ENCODE assay signal across 9 cellular contexts in the genomic region with DNA sequence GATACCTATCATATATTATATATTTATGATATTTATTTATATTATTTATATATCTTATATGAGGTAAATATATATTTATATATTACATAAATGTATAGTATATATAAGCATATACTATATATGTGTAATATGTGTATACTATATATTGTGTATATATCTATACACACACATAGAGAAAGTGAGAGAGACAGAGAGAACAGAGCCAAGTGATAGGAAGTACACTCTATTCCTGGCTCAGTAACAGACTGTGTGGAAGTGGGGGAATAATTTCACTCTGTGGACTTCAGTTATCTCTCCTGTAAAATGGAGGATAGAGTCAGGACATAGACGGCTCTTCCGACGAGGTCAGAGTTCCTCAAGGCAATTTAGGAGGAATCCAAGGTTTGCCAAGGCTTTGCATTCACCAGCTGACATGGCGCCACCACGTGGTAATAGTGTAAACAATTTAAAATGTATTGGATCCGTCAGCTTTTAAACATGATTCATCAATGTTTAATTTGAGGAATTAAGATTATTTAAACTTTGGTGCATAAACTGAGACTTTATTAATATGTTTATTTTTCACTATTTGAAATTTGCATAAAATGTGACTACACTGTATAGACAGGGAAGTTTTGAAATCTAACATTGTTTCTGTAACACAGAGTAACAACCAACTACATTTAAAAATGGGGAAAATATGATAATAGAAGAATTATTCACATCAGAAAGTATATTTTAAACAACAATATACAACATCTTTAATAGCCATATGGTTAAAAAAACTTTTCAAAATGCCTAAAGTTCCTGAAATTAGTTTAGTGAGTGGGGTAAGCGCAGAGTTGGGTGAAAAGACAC.
DNase-seq lines count a peak whose midpoint lies in the region; ATAC-seq, FAIRE-seq and TF ChIP-seq lines count a peak whose summit lies in the region.
"Had no signal": no experiment of that assay in that cellular context is flagged by ENCODE, and none has a peak within 500 bp of the region (broad histone marks: within the 10 kb centered on the region; RNA-seq: fewer than 3 reads in every experiment).

No MANE protein-coding gene starts in this region.

- no peaks in the 10 kb centered on the region for H4K20me1 ChIP-seq in DOHH2 (ENCODE audit: control insufficient read depth, insufficient read depth, low read depth, low read length)
- H4K20me1 ChIP-seq in SU-DHL-6 (ENCODE audit: low read depth, low read length) = no peaks in the 10 kb centered on the region
- H4K20me1 ChIP-seq in HepG2 (ENCODE audit: insufficient read depth, low read length) = no peaks in the 10 kb centered on the region

- TF ChIP-seq EP300 in HepG2 (IDR thresholded peaks at IDR 0.05; ENCODE audit: low read depth in 2 of 2, low read length in 2 of 2) (no peak), HepG2 (CRISPR knock-in tag; IDR thresholded peaks at IDR 0.05; ENCODE audit: borderline replicate concordance) (no peak)

- no peak overlapping the region for H3K9ac ChIP-seq in SU-DHL-6 (ENCODE audit: low read length)
- H3K9ac ChIP-seq in HepG2 (ENCODE audit: insufficient read depth, low read depth, low read length) = no peak overlapping the region

- TF ChIP-seq POLR2A in HepG2 (IDR thresholded peaks at IDR 0.05; ENCODE audit: insufficient read depth in 1 of 2, low read depth in 2 of 2, low read length in 2 of 2) = no peak

- no peaks in the 10 kb centered on the region for H3K9me3 Mint-ChIP-seq in stimulated activated effector memory CD8-positive, alpha-beta T cell treated with anti-CD3 and anti-CD28 coated beads, Interleukin-12 subunit alpha, Interleukin-12 subunit beta, amount 100 ng/mL, for 72 hours
- H3K9me3 Mint-ChIP-seq: dendritic cell treated with granulocyte-macrophage colony-stimulating factor and Interleukin-4, amounts not matched to agents 40 ng/mL and 50 ng/mL, for 4 days had no signal

- 17% methylated on average over 7 of the region's 7 CpGs for WGBS in HepG2 (ENCODE audit: low lambda C conversion rate)

- H3K27me3 ChIP-seq in DOHH2 (ENCODE audit: control insufficient read depth, low read length) (peaks cover 5% of the 10 kb centered on the region; the same call in 1 of the 2 replicates), SU-DHL-6 (ENCODE audit: low read length) (no peaks in the 10 kb centered on the region), HepG2 (ENCODE audit: control insufficient read depth in 1 of 2, insufficient read depth in 2 of 2, low read length in 2 of 2) (peaks cover 0 to 8% of the 10 kb centered on the region in 2 experiments; a peak in 2 of 5 replicates)

- H3K27ac ChIP-seq in DOHH2 (ENCODE audit: low read depth, low read length) (no peak overlapping the region), SU-DHL-6 (ENCODE audit: low read depth, low read length) (no peak overlapping the region), HepG2 (ENCODE audit: extremely low read length, insufficient read depth, low read length) (no peak overlapping the region)

- H3K79me2 ChIP-seq in DOHH2 (ENCODE audit: control insufficient read depth, low read length) (no peaks in the 10 kb centered on the region), SU-DHL-6 (ENCODE audit: insufficient read depth, low read length) (no peaks in the 10 kb centered on the region), HepG2 (ENCODE audit: insufficient read depth, low read length) (no peaks in the 10 kb centered on the region)

- H3K4me3 Mint-ChIP-seq in stimulated activated effector memory CD8-positive, alpha-beta T cell treated with anti-CD3 and anti-CD28 coated beads, Interleukin-12 subunit alpha, Interleukin-12 subunit beta, amount 100 ng/mL, for 72 hours = no peak overlapping the region
- H3K4me3 Mint-ChIP-seq: dendritic cell treated with granulocyte-macrophage colony-stimulating factor and Interleukin-4, amounts not matched to agents 40 ng/mL and 50 ng/mL, for 4 days had no signal

- H3K9me3 ChIP-seq in DOHH2 (ENCODE audit: control insufficient read depth, insufficient read depth, low read length) = no peaks in the 10 kb centered on the region
- no peaks in the 10 kb centered on the region for H3K9me3 ChIP-seq in SU-DHL-6 (ENCODE audit: insufficient read depth, low read length)
- H3K9me3 ChIP-seq in HepG2 (ENCODE audit: low read length) = no peaks in the 10 kb centered on the region

- peak; percentile 55 to 65 for DNase-seq in Kasumi-1 (lab: John Stamatoyannopoulos, UW)
- peak; percentile 73 to 83 for DNase-seq in cardiac fibroblast (ENCODE audit: low read depth in 2 of 2)
- DNase-seq in HepG2 (ENCODE audit: low spot score) = peak; percentile 49
- peak; percentile 11 to 60 for DNase-seq in stimulated activated effector memory CD8-positive, alpha-beta T cell treated with anti-CD3 and anti-CD28 coated beads, Interleukin-12 subunit alpha, Interleukin-12 subunit beta, amount 100 ng/mL, for 72 hours (ENCODE audit: low spot score in 2 of 2)
- no peak for DNase-seq in cortex of kidney (lab: John Stamatoyannopoulos, UW)

- no peaks in the 10 kb centered on the region for H3K9me2 ChIP-seq in DOHH2 (replicated peaks; ENCODE audit: control insufficient read depth, low read length)
- no peaks in the 10 kb centered on the region for H3K9me2 ChIP-seq in SU-DHL-6 (replicated peaks; ENCODE audit: insufficient read depth, low read length)

- ATAC-seq in GM21360 (IDR thresholded peaks at IDR 0.05; ENCODE audit: unreplicated experiment) (peak; percentile 72), HepG2 (peak; percentile 77)
- peak; percentile 48 for ATAC-seq in stimulated activated effector memory CD8-positive, alpha-beta T cell treated with anti-CD3 and anti-CD28 coated beads, Interleukin-12 subunit alpha, Interleukin-12 subunit beta, amount 100 ng/mL, for 72 hours

- H3K4me1 Mint-ChIP-seq in stimulated activated effector memory CD8-positive, alpha-beta T cell treated with anti-CD3 and anti-CD28 coated beads, Interleukin-12 subunit alpha, Interleukin-12 subunit beta, amount 100 ng/mL, for 72 hours = no peaks in the 10 kb centered on the region

- no peaks in the 10 kb centered on the region for H3K4me1 ChIP-seq in DOHH2 (ENCODE audit: control insufficient read depth, low read length)
- H3K4me1 ChIP-seq in HepG2 (ENCODE audit: insufficient read depth, low read length) = no peaks in the 10 kb centered on the region

- H2AFZ ChIP-seq in SU-DHL-6 (ENCODE audit: low read depth, low read length, severe bottlenecking) = no peak overlapping the region
- H2AFZ ChIP-seq in HepG2 (ENCODE audit: low read length) = no peak overlapping the region

- FAIRE-seq in HepG2 (lab: Jason Lieb, UNC) = peak; percentile 91

- peak; percentile 83 for TF ChIP-seq CTCF in DOHH2 (IDR thresholded peaks at IDR 0.05; ENCODE audit: low read depth, low read length, poor library complexity, severe bottlenecking)
- peak; percentile 65 for TF ChIP-seq CTCF in SU-DHL-6 (IDR thresholded peaks at IDR 0.05; ENCODE audit: insufficient read depth, low read length, poor library complexity, severe bottlenecking)
- TF ChIP-seq CTCF in cardiac fibroblast (IDR thresholded peaks at IDR 0.05; ENCODE audit: low read depth, low read length) = peak; percentile 41
- peak; percentile 75 for TF ChIP-seq CTCF in HepG2 (CRISPR knock-in tag; IDR thresholded peaks at IDR 0.05)

- intact Hi-C loops in HepG2 (cut with micrococcal nuclease; ENCODE audit: unreplicated experiment) = loop anchor here (1.0 to 10.0 kb wide), 2 partner anchors 342 to 437 kb away; no protein-coding TSS in a partner anchor

- H3K4me2 ChIP-seq in DOHH2 (ENCODE audit: low read length) (no peak overlapping the region), SU-DHL-6 (ENCODE audit: low read depth, low read length, poor library complexity, severe bottlenecking) (no peak overlapping the region), HepG2 (ENCODE audit: low read depth, low read length) (no peak overlapping the region)

- H3K36me3 ChIP-seq in DOHH2 (ENCODE audit: control insufficient read depth, low read length) = no peaks in the 10 kb centered on the region
- H3K36me3 ChIP-seq in SU-DHL-6 (ENCODE audit: low read length) = no peaks in the 10 kb centered on the region
- H3K36me3 ChIP-seq in HepG2 (replicated peaks in 1 of 2; ENCODE audit: control insufficient read depth in 1 of 2, insufficient read depth in 2 of 2, low read length in 2 of 2) = no peaks in the 10 kb centered on the region

- POLR2A ChIA-PET in HepG2 (lab: Yijun Ruan, JAX) = no interaction called here

- no peak for TF ChIP-seq RAD21 in HepG2 (CRISPR knock-in tag; IDR thresholded peaks at IDR 0.05)

- in situ Hi-C loops in HepG2 (cut with HindIII; ENCODE audit: extremely low pct_ligation_motif_present, low pct_unique_long_range_greater_than_20kb) = loop anchor here (25.0 kb wide), 1 partner anchor 449 kb away; no protein-coding TSS in a partner anchor

- H3K4me3 ChIP-seq in DOHH2 (ENCODE audit: low read length) (no peak overlapping the region), SU-DHL-6 (ENCODE audit: insufficient read depth, low read length, poor library complexity, severe bottlenecking) (no peak overlapping the region), cardiac fibroblast (replicated peaks in 1 of 2; ENCODE audit: low read depth in 2 of 2, low read length in 2 of 2) (no peak overlapping the region), HepG2 (replicated peaks in 1 of 3; ENCODE audit: insufficient read depth in 1 of 3, low read depth in 2 of 3, low read length in 3 of 3) (no peak overlapping the region)

- no peak overlapping the region for H3K27ac Mint-ChIP-seq in stimulated activated effector memory CD8-positive, alpha-beta T cell treated with anti-CD3 and anti-CD28 coated beads, Interleukin-12 subunit alpha, Interleukin-12 subunit beta, amount 100 ng/mL, for 72 hours
- H3K27ac Mint-ChIP-seq: dendritic cell treated with granulocyte-macrophage colony-stimulating factor and Interleukin-4, amounts not matched to agents 40 ng/mL and 50 ng/mL, for 4 days had no signal

- BruUV-seq in HepG2 (replicated peaks; lab: Mats Ljungman, UMichigan) = no TSS peak

- CTCF ChIA-PET in HepG2 (lab: Yijun Ruan, JAX; ENCODE audit: low intra/inter-chr PET ratio, low total read pairs) = interaction anchor here (2.6 kb wide), 1 partner anchor 437 kb away, joined by 18 read pairs; no protein-coding TSS in a partner anchor

- no peaks in the 10 kb centered on the region for H3F3A ChIP-seq in DOHH2 (ENCODE audit: control insufficient read depth, insufficient read depth)
- no peaks in the 10 kb centered on the region for H3F3A ChIP-seq in SU-DHL-6 (ENCODE audit: insufficient read depth)

- H3K36me3 Mint-ChIP-seq in stimulated activated effector memory CD8-positive, alpha-beta T cell treated with anti-CD3 and anti-CD28 coated beads, Interleukin-12 subunit alpha, Interleukin-12 subunit beta, amount 100 ng/mL, for 72 hours = no peaks in the 10 kb centered on the region

TF ChIP-seq in HepG2, 621 proteins besides CTCF, POLR2A, EP300 and RAD21 (continues in another document):
- no peak for TF ChIP-seq ZNF772 (CRISPR knock-in tag; IDR thresholded peaks at IDR 0.05)
- TF ChIP-seq SMC3 (IDR thresholded peaks at IDR 0.05; ENCODE audit: low read length) = peak; percentile 53; the same call in 1 of the 2 replicates
- TF ChIP-seq SRF (IDR thresholded peaks at IDR 0.05; ENCODE audit: low read depth, low read length) = 0 out of 2 replicates have a peak, but pooled peaks have one; percentile 5
- no peak for TF ChIP-seq ZIK1 (CRISPR knock-in tag; IDR thresholded peaks at IDR 0.05; ENCODE audit: borderline replicate concordance, low read depth)
